9 cellular contexts compared by ENCODE assay signal in genomic region chr2:73980566-73980965, GRCh38. TPM values are rescaled to one million over a fixed set of nuclear protein-coding genes. Genes with fewer than 3 reads are reported as not detected.
DNase-seq lines count a peak whose midpoint lies in the region; ATAC-seq, FAIRE-seq and TF ChIP-seq lines count a peak whose summit lies in the region.
"Had no signal": no experiment of that assay in that cellular context is flagged by ENCODE, and none has a peak within 500 bp of the region (broad histone marks: within the 10 kb centered on the region; RNA-seq: fewer than 3 reads in every experiment).

No MANE protein-coding gene starts in this region.

- peak overlapping the region; percentile 70 for H3K27ac Mint-ChIP-seq in activated CD4-positive, alpha-beta T cell treated with anti-CD3 and anti-CD28 coated beads for 36 hours
- peak overlapping the region; percentile 16 for H3K27ac Mint-ChIP-seq in endothelial cell (ENCODE audit: unreplicated experiment)

- no peaks in the 10 kb centered on the region for H3K9me3 Mint-ChIP-seq in activated CD4-positive, alpha-beta T cell treated with anti-CD3 and anti-CD28 coated beads for 36 hours (ENCODE audit: low read depth)
- H3K9me3 Mint-ChIP-seq in endothelial cell (ENCODE audit: unreplicated experiment), result no peaks in the 10 kb centered on the region

- ATAC-seq in activated CD4-positive, alpha-beta T cell treated with anti-CD3 and anti-CD28 coated beads for 36 hours, result no peak

- peak overlapping the region; percentile 59 for H3K4me3 ChIP-seq in NB4 (ENCODE audit: low read depth, low read length)
- peak overlapping the region in 5 of 7 experiments; percentile 8 to 33 (median 26) for H3K4me3 ChIP-seq in skin epidermis

- intact Hi-C loops in activated CD4-positive, alpha-beta T cell treated with anti-CD3 and anti-CD28 coated beads for 36 hours (cut with DNase I, micrococcal nuclease), result loop anchor here in 1 of 2 experiments (10.0 kb wide), 1 partner anchor 126 kb away; no protein-coding TSS in a partner anchor

- peaks cover 4% of the 10 kb centered on the region for H3K36me3 Mint-ChIP-seq in activated CD4-positive, alpha-beta T cell treated with anti-CD3 and anti-CD28 coated beads for 36 hours (ENCODE audit: low read depth)
- H3K36me3 Mint-ChIP-seq in endothelial cell (ENCODE audit: low read depth, unreplicated experiment), result peaks cover under 1% of the 10 kb centered on the region

- no peak for FAIRE-seq in urothelium cell line (lab: Jason Lieb, UNC)

- no peak for DNase-seq in activated CD4-positive, alpha-beta T cell treated with anti-CD3 and anti-CD28 coated beads for 36 hours
- no peak for DNase-seq in activated CD4-positive, alpha-beta T cell treated with anti-CD3 and anti-CD28 coated beads for 4 hours
- DNase-seq in NB4 (ENCODE audit: low read depth), result no peak
- no peak for DNase-seq in endothelial cell (ENCODE audit: low spot score)
- DNase-seq in urothelium cell line (ENCODE audit: low spot score), result no peak
- no peak for DNase-seq in hippocampal formation (lab: John Stamatoyannopoulos, UW)
- no peak for DNase-seq in germinal center (ENCODE audit: low spot score)

- H3K4me1 Mint-ChIP-seq in activated CD4-positive, alpha-beta T cell treated with anti-CD3 and anti-CD28 coated beads for 36 hours, result peaks cover 74% of the 10 kb centered on the region
- H3K4me1 Mint-ChIP-seq in endothelial cell (ENCODE audit: unreplicated experiment), result peaks cover 34% of the 10 kb centered on the region

- CTCF ChIA-PET in activated CD4-positive, alpha-beta T cell treated with anti-CD3 and anti-CD28 coated beads for 36 hours (lab: Charles Lee), result interaction anchor here (0.6 to 1.8 kb wide), 6 partner anchors 8 to 286 kb away, joined by 3 to 6 read pairs (median 4); no protein-coding TSS in a partner anchor

- TF ChIP-seq CTCF in NB4 (IDR thresholded peaks at IDR 0.05; ENCODE audit: low read depth, low read length) (no peak), endothelial cell (IDR thresholded peaks at IDR 0.05; ENCODE audit: unreplicated experiment) (no peak)

- peak overlapping the region; percentile 68 for H3K4me3 Mint-ChIP-seq in activated CD4-positive, alpha-beta T cell treated with anti-CD3 and anti-CD28 coated beads for 36 hours
- peak overlapping the region; percentile 12 for H3K4me3 Mint-ChIP-seq in endothelial cell (ENCODE audit: unreplicated experiment)

- no peak for TF ChIP-seq POLR2A in NB4 (IDR thresholded peaks at IDR 0.05; ENCODE audit: extremely low read depth, insufficient read length)

- peak overlapping the region in 4 of 21 experiments; percentile 66 to 98 (median 84) for H3K27ac ChIP-seq in skin epidermis
- H3K27ac ChIP-seq: thoracic aorta had no signal

- H3K27me3 Mint-ChIP-seq in activated CD4-positive, alpha-beta T cell treated with anti-CD3 and anti-CD28 coated beads for 36 hours, result no peaks in the 10 kb centered on the region
- peaks cover 10% of the 10 kb centered on the region for H3K27me3 Mint-ChIP-seq in endothelial cell (ENCODE audit: unreplicated experiment)

- POLR2A ChIA-PET in activated CD4-positive, alpha-beta T cell treated with anti-CD3 and anti-CD28 coated beads for 36 hours (lab: Charles Lee), result interaction anchor here (0.5 kb wide), 1 partner anchor 139 kb away, joined by 3 read pairs; no protein-coding TSS in a partner anchor

RNA-seq across cellular contexts. Expression of gene TET3, which starts 4.1 kb away (rescaled TPM):
- 10 to 100 TPM; 15.0 to 17.3 TPM for total RNA-seq in activated CD4-positive, alpha-beta T cell treated with anti-CD3 and anti-CD28 coated beads for 36 hours
- total RNA-seq in endothelial cell (ENCODE audit: unreplicated experiment), result 23.0 TPM

RNA-seq across cellular contexts. Expression of gene DGUOK, which starts 53.9 kb away (rescaled TPM):
- total RNA-seq in activated CD4-positive, alpha-beta T cell treated with anti-CD3 and anti-CD28 coated beads for 36 hours, result 100 to 1,000 TPM in 1 of 2 experiments, 10 to 100 TPM in 1; 97.6 to 119 TPM
- 68.3 TPM for total RNA-seq in endothelial cell (ENCODE audit: unreplicated experiment)
